ENCODE assay signal across 1 cellular context in the genomic region with DNA sequence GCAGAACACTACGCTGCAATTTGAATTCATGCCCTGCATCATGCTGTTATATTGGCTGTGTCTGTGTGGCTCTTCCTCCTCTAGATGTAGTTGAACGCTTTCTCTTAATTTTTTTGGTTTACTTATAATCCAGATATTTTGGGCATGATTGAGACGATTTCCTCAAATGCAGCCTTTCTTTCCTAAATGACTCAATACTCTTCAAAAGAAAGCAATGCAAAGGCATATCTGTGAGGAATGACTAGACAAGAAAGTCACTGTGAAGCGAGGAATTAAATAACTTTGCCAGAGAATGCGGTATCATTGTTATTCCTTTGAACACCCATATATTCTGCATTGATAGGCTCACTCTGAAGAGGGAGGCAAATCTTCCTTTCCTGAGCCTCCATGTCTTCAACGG.
TF ChIP-seq lines count a peak whose summit lies in the region.

No MANE protein-coding gene starts in this region.

TF ChIP-seq in IMR-90, 13 proteins besides CTCF, POLR2A, EP300 and RAD21 (continued from another document):
- no peak for TF ChIP-seq MAZ (IDR thresholded peaks at IDR 0.05; ENCODE audit: borderline replicate concordance, low read depth, low read length)
- peak; percentile 50 for TF ChIP-seq NFE2L2 (IDR thresholded peaks at IDR 0.05; ENCODE audit: low read depth, low read length)
- no peak for TF ChIP-seq MAFK (IDR thresholded peaks at IDR 0.05; ENCODE audit: low read depth, low read length)
- peak; percentile 47; the same call in 1 of the 2 replicates for TF ChIP-seq CEBPB (IDR thresholded peaks at IDR 0.05; ENCODE audit: low read depth, low read length)
- no peak for TF ChIP-seq RFX5 (IDR thresholded peaks at IDR 0.05; ENCODE audit: low read depth, low read length)
- TF ChIP-seq, protein P1, sequence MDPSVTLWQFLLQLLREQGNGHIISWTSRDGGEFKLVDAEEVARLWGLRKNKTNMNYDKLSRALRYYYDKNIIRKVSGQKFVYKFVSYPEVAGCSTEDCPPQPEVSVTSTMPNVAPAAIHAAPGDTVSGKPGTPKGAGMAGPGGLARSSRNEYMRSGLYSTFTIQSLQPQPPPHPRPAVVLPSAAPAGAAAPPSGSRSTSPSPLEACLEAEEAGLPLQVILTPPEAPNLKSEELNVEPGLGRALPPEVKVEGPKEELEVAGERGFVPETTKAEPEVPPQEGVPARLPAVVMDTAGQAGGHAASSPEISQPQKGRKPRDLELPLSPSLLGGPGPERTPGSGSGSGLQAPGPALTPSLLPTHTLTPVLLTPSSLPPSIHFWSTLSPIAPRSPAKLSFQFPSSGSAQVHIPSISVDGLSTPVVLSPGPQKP (IDR thresholded peaks at IDR 0.05; ENCODE audit: borderline replicate concordance, low read depth, low read length), result no peak
- TF ChIP-seq, protein P2, sequence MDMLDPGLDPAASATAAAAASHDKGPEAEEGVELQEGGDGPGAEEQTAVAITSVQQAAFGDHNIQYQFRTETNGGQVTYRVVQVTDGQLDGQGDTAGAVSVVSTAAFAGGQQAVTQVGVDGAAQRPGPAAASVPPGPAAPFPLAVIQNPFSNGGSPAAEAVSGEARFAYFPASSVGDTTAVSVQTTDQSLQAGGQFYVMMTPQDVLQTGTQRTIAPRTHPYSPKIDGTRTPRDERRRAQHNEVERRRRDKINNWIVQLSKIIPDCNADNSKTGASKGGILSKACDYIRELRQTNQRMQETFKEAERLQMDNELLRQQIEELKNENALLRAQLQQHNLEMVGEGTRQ (IDR thresholded peaks at IDR 0.05; ENCODE audit: low read depth, low read length), result no peak
TF ChIP-seq in IMR-90: peak in this region for 2.
